In the genomic region with DNA sequence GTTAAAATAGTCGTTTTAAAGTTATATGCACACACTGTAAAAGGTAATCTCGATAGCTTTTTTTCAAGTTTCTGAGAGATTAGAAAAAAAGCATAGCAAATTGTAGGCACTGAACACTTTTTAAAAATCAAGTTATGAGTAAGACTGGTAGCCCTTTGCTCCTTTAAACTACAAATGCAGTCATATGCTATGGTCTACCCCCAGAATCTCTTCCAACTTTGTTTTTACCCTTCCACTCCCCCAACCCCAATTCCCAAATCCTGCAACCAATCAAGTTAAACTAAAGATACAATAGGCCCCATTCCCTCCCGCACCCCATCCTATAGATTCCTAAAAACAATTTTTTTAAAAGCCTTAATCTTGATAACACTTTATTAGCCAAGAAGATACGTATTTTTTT, we compare ENCODE assay signal across 7 cellular contexts. TPM values are rescaled to one million over a fixed set of nuclear protein-coding genes. Genes with fewer than 3 reads are reported as not detected.
A peak's percentile ranks its signal among the peaks of the same experiment; 100 is the strongest.
DNase-seq lines count a peak whose midpoint lies in the region; TF ChIP-seq lines count a peak whose summit lies in the region.

No MANE protein-coding gene starts in this region.

- peaks cover 51% of the 10 kb centered on the region for H3K4me1 ChIP-seq in HUES64 (ENCODE audit: insufficient read depth, low read length)
- H3K4me1 ChIP-seq in liver (ENCODE audit: control insufficient read depth in 4 of 4, insufficient read depth in 4 of 4, low read length in 3 of 4) = peaks cover 0 to 24% (median 9%) of the 10 kb centered on the region in 4 donors
- H3K4me1 ChIP-seq in suprapubic skin = peaks cover 20% of the 10 kb centered on the region

- TF ChIP-seq CTCF in brain microvascular endothelial cell (IDR thresholded peaks at IDR 0.05; ENCODE audit: low read depth, low read length, missing control alignments) (no peak), liver (IDR thresholded peaks at IDR 0.05; ENCODE audit: low read depth, low read length, missing input control) (no peak), suprapubic skin (IDR thresholded peaks at IDR 0.05) (no peak), GM20000 (IDR thresholded peaks at IDR 0.05; ENCODE audit: extremely low read depth, missing control alignments) (no peak)

- H3K9ac ChIP-seq in HUES64 (ENCODE audit: low read depth, low read length) (peak overlapping the region; percentile 97), liver (ENCODE audit: low read depth in 1 of 2, low read length in 2 of 2) (peak overlapping the region; percentile 97)

- peak overlapping the region; percentile 98 for H3K27ac ChIP-seq in HUES64 (ENCODE audit: low read depth, low read length)
- no peak overlapping the region for H3K27ac ChIP-seq in brain microvascular endothelial cell
- H3K27ac ChIP-seq in liver (ENCODE audit: low read depth in 1 of 2, low read length in 2 of 2) = peak overlapping the region in 1 of 2 donors; percentile 99
- peak overlapping the region; percentile 98 for H3K27ac ChIP-seq in suprapubic skin

- H3K4me3 ChIP-seq in HUES64 (ENCODE audit: low read length) (peak overlapping the region; percentile 93), brain microvascular endothelial cell (ENCODE audit: low read depth, low read length) (peak overlapping the region; percentile 65), liver (ENCODE audit: low read depth in 1 of 3, low read length in 3 of 3) (peak overlapping the region; percentile 66 to 87 (median 76)), suprapubic skin (peak overlapping the region; percentile 85)

- H3K36me3 ChIP-seq in HUES64 (ENCODE audit: insufficient read depth, low read length) (no peaks in the 10 kb centered on the region), brain microvascular endothelial cell (replicated peaks) (no peaks in the 10 kb centered on the region), liver (ENCODE audit: control insufficient read depth in 4 of 4, insufficient read depth in 3 of 4, low read depth in 1 of 4, low read length in 3 of 4) (no peaks in the 10 kb centered on the region), suprapubic skin (no peaks in the 10 kb centered on the region)

- DNase-seq in brain microvascular endothelial cell (no peak), suprapubic skin (ENCODE audit: low spot score in 2 of 2) (no peak), RKO (ENCODE audit: low spot score) (no peak), NOMO-1 treated with DMSO at 0.1 percent for 48 hours (lab: John Stamatoyannopoulos, UW; ENCODE audit: unreplicated experiment) (no peak), GM20000 (ENCODE audit: low spot score) (no peak)

- no peaks in the 10 kb centered on the region for H3K9me3 ChIP-seq in HUES64 (ENCODE audit: insufficient read depth, low read depth, low read length)
- no peaks in the 10 kb centered on the region for H3K9me3 ChIP-seq in liver (ENCODE audit: control insufficient read depth in 4 of 4, low read length in 3 of 4)
- no peaks in the 10 kb centered on the region for H3K9me3 ChIP-seq in suprapubic skin

- no peak for TF ChIP-seq RAD21 in liver (IDR thresholded peaks at IDR 0.05)

- WGBS in HUES64 = 2% methylated on average over 3 of the region's 4 CpGs
- WGBS in liver = 14% methylated on average over 4 of the region's 4 CpGs
- WGBS in suprapubic skin = 27% methylated on average over 4 of the region's 4 CpGs

- no peak for TF ChIP-seq EP300 in suprapubic skin (IDR thresholded peaks at IDR 0.05)

- TF ChIP-seq POLR2A in suprapubic skin (IDR thresholded peaks at IDR 0.05) = no peak

- in situ Hi-C loops in brain microvascular endothelial cell (cut with HindIII; ENCODE audit: low pct_ligation_motif_present, low sequenced_read_pairs) = no loop called here

- no peaks in the 10 kb centered on the region for H3K27me3 ChIP-seq in HUES64 (ENCODE audit: insufficient read depth, low read length)
- no peaks in the 10 kb centered on the region for H3K27me3 ChIP-seq in brain microvascular endothelial cell (replicated peaks)
- H3K27me3 ChIP-seq in liver (ENCODE audit: control insufficient read depth in 4 of 4, insufficient read depth in 4 of 4, low read length in 3 of 4) = no peaks in the 10 kb centered on the region
- H3K27me3 ChIP-seq in suprapubic skin = no peaks in the 10 kb centered on the region

TF ChIP-seq in liver, 16 proteins besides CTCF, POLR2A, EP300 and RAD21:
- TF ChIP-seq SP1 (IDR thresholded peaks at IDR 0.05) = no peak
- TF ChIP-seq NR2F2 (IDR thresholded peaks at IDR 0.05) = no peak
- TF ChIP-seq RXRA (IDR thresholded peaks at IDR 0.05) = no peak
- TF ChIP-seq YY1 (IDR thresholded peaks at IDR 0.05) = no peak
- TF ChIP-seq, protein P1, sequence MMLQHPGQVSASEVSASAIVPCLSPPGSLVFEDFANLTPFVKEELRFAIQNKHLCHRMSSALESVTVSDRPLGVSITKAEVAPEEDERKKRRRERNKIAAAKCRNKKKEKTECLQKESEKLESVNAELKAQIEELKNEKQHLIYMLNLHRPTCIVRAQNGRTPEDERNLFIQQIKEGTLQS (IDR thresholded peaks at IDR 0.05) = no peak

RNA-seq across cellular contexts. Expression of gene BAZ2B, which starts 0.7 kb away (rescaled TPM):
- 17.1 TPM for polyA plus RNA-seq in HUES64 (2013, experiment 1 of 2)
- polyA plus RNA-seq in HUES64 (2013, experiment 2 of 2) = 15.5 TPM
- 10 to 100 TPM; 24.7 to 61.0 TPM for total RNA-seq in liver
- 10 to 100 TPM in 1 of 2 donors, 1 to 10 TPM in 1; 6.7 to 25.2 TPM for polyA plus RNA-seq in liver
- 100 to 1,000 TPM in 1 of 4 donors, 10 to 100 TPM in 3; 61.7 to 185 (median 80.8) TPM for total RNA-seq in suprapubic skin
